Comparison of ENCODE assay signal across 1 cellular context in genomic region chr19:1275260-1275975, GRCh38.
A peak's percentile ranks its signal among the peaks of the same experiment; 100 is the strongest.
TF ChIP-seq lines count a peak whose summit lies in the region.

TSS of gene FAM174C (plus strand) at chr19:1275530. CDS start at chr19:1275550, 20 bp downstream.

TF ChIP-seq in HepG2, 621 proteins besides CTCF, POLR2A, EP300 and RAD21 (continued from another document and continues in another):
- TF ChIP-seq AKNA (CRISPR knock-in tag; IDR thresholded peaks at IDR 0.05; ENCODE audit: borderline replicate concordance) (no peak), ZMYM3 (CRISPR knock-in tag; IDR thresholded peaks at IDR 0.05) (no peak), FOXA3 (CRISPR knock-in tag; IDR thresholded peaks at IDR 0.05) (0 out of 2 replicates have a peak, but pooled peaks have one; percentile 4), NFE2L2 (IDR thresholded peaks at IDR 0.05; ENCODE audit: low read length) (no peak), ZSCAN20 (CRISPR knock-in tag; IDR thresholded peaks at IDR 0.05; ENCODE audit: borderline replicate concordance) (no peak), ZNF790 (CRISPR knock-in tag; IDR thresholded peaks at IDR 0.05; ENCODE audit: borderline replicate concordance) (no peak), ISL2 (CRISPR knock-in tag; IDR thresholded peaks at IDR 0.05) (no peak), ZNF24 (IDR thresholded peaks at IDR 0.05) (0 out of 2 replicates have a peak, but pooled peaks have one; percentile 19), ARID2 (CRISPR knock-in tag; IDR thresholded peaks at IDR 0.05; ENCODE audit: borderline replicate concordance) (no peak), GATAD1 (CRISPR knock-in tag; IDR thresholded peaks at IDR 0.05) (peak; percentile 77), TAF15 (IDR thresholded peaks at IDR 0.05; ENCODE audit: low read depth, low read length, poor library complexity, severe bottlenecking) (peak; percentile 72), ZNF160 (CRISPR knock-in tag; IDR thresholded peaks at IDR 0.05) (peak; percentile 30; the same call in 1 of the 2 replicates), HCFC1 (IDR thresholded peaks at IDR 0.05; ENCODE audit: low read depth, low read length) (peak; percentile 13), ZNF674 (CRISPR knock-in tag; IDR thresholded peaks at IDR 0.05; ENCODE audit: low read depth) (peak; percentile 70; the same call in 1 of the 2 replicates), ZNF552 (CRISPR knock-in tag; IDR thresholded peaks at IDR 0.05; ENCODE audit: borderline replicate concordance) (no peak), ZNF782 (CRISPR knock-in tag; IDR thresholded peaks at IDR 0.05; ENCODE audit: borderline replicate concordance) (no peak), ZNF570 (CRISPR knock-in tag; IDR thresholded peaks at IDR 0.05; ENCODE audit: borderline replicate concordance) (no peak), FOXA1 (IDR thresholded peaks at IDR 0.05) (no peak), FOXA1 (CRISPR knock-in tag; IDR thresholded peaks at IDR 0.05) (no peak; the same call in 1 of the 2 replicates), MAFF (IDR thresholded peaks at IDR 0.05; ENCODE audit: low read depth, low read length) (no peak), TRIM24 (CRISPR knock-in tag; IDR thresholded peaks at IDR 0.05) (no peak), PRDM4 (CRISPR knock-in tag; IDR thresholded peaks at IDR 0.05; ENCODE audit: borderline replicate concordance) (no peak), MTA3 (CRISPR knock-in tag; IDR thresholded peaks at IDR 0.05) (no peak), SCMH1 (CRISPR knock-in tag; IDR thresholded peaks at IDR 0.05; ENCODE audit: borderline replicate concordance) (no peak), NR2F2 (IDR thresholded peaks at IDR 0.05; ENCODE audit: borderline replicate concordance, low read depth) (no peak; the same call in 1 of the 2 replicates), XRCC5 (optimal IDR thresholded peaks at IDR 0.05; ENCODE audit: low read length) (peak; percentile 11), FOXC1 (CRISPR knock-in tag; IDR thresholded peaks at IDR 0.05; ENCODE audit: borderline replicate concordance) (peak; percentile 30; the same call in 1 of the 2 replicates), GATAD2A (CRISPR knock-in tag; IDR thresholded peaks at IDR 0.05) (no peak), ZNF441 (CRISPR knock-in tag; IDR thresholded peaks at IDR 0.05; ENCODE audit: borderline replicate concordance) (peak; percentile 55), HNRNPK (IDR thresholded peaks at IDR 0.05; ENCODE audit: low read depth, low read length, poor library complexity, severe bottlenecking) (no peak), CEBPB (IDR thresholded peaks at IDR 0.05; ENCODE audit: borderline replicate concordance, low read depth, low read length) (no peak), SRSF1 (optimal IDR thresholded peaks at IDR 0.05; ENCODE audit: low read depth, low read length) (peak; percentile 14), RBM22 (optimal IDR thresholded peaks at IDR 0.05; ENCODE audit: low read length) (peak; percentile 90), ZMYM4 (CRISPR knock-in tag; IDR thresholded peaks at IDR 0.05) (no peak), KAT8 (CRISPR knock-in tag; IDR thresholded peaks at IDR 0.05) (peak; percentile 80; the same call in 1 of the 2 replicates), SAFB2 (CRISPR knock-in tag; IDR thresholded peaks at IDR 0.05; ENCODE audit: borderline replicate concordance, low read depth) (peak; percentile 58; the same call in 1 of the 2 replicates), ZMYM2 (CRISPR knock-in tag; IDR thresholded peaks at IDR 0.05) (no peak), THYN1 (CRISPR knock-in tag; IDR thresholded peaks at IDR 0.05; ENCODE audit: borderline replicate concordance, low read depth) (no peak), ZNF7 (CRISPR knock-in tag; IDR thresholded peaks at IDR 0.05) (no peak), HNRNPH1 (optimal IDR thresholded peaks at IDR 0.05; ENCODE audit: low read depth, low read length) (no peak), ERF (CRISPR knock-in tag; IDR thresholded peaks at IDR 0.05) (peak; percentile 83), SALL2 (CRISPR knock-in tag; IDR thresholded peaks at IDR 0.05) (peak; percentile 42; the same call in 1 of the 2 replicates), TSC22D2 (CRISPR knock-in tag; IDR thresholded peaks at IDR 0.05; ENCODE audit: borderline replicate concordance) (no peak), ZMAT3 (CRISPR knock-in tag; conservative IDR thresholded peaks at IDR 0.05) (peak; percentile 51; the same call in 1 of the 2 replicates), NFIC (IDR thresholded peaks at IDR 0.05; ENCODE audit: low read length) (no peak)
- TF ChIP-seq, protein P1, sequence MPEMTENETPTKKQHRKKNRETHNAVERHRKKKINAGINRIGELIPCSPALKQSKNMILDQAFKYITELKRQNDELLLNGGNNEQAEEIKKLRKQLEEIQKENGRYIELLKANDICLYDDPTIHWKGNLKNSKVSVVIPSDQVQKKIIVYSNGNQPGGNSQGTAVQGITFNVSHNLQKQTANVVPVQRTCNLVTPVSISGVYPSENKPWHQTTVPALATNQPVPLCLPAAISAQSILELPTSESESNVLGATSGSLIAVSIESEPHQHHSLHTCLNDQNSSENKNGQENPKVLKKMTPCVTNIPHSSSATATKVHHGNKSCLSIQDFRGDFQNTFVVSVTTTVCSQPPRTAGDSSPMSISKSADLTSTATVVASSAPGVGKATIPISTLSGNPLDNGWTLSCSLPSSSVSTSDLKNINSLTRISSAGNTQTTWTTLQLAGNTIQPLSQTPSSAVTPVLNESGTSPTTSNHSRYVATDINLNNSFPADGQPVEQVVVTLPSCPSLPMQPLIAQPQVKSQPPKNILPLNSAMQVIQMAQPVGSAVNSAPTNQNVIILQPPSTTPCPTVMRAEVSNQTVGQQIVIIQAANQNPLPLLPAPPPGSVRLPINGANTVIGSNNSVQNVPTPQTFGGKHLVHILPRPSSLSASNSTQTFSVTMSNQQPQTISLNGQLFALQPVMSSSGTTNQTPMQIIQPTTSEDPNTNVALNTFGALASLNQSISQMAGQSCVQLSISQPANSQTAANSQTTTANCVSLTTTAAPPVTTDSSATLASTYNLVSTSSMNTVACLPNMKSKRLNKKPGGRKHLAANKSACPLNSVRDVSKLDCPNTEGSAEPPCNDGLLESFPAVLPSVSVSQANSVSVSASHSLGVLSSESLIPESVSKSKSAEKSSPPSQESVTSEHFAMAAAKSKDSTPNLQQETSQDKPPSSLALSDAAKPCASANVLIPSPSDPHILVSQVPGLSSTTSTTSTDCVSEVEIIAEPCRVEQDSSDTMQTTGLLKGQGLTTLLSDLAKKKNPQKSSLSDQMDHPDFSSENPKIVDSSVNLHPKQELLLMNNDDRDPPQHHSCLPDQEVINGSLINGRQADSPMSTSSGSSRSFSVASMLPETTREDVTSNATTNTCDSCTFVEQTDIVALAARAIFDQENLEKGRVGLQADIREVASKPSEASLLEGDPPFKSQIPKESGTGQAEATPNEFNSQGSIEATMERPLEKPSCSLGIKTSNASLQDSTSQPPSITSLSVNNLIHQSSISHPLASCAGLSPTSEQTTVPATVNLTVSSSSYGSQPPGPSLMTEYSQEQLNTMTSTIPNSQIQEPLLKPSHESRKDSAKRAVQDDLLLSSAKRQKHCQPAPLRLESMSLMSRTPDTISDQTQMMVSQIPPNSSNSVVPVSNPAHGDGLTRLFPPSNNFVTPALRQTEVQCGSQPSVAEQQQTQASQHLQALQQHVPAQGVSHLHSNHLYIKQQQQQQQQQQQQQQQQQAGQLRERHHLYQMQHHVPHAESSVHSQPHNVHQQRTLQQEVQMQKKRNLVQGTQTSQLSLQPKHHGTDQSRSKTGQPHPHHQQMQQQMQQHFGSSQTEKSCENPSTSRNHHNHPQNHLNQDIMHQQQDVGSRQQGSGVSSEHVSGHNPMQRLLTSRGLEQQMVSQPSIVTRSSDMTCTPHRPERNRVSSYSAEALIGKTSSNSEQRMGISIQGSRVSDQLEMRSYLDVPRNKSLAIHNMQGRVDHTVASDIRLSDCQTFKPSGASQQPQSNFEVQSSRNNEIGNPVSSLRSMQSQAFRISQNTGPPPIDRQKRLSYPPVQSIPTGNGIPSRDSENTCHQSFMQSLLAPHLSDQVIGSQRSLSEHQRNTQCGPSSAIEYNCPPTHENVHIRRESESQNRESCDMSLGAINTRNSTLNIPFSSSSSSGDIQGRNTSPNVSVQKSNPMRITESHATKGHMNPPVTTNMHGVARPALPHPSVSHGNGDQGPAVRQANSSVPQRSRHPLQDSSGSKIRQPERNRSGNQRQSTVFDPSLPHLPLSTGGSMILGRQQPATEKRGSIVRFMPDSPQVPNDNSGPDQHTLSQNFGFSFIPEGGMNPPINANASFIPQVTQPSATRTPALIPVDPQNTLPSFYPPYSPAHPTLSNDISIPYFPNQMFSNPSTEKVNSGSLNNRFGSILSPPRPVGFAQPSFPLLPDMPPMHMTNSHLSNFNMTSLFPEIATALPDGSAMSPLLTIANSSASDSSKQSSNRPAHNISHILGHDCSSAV (CRISPR knock-in tag; IDR thresholded peaks at IDR 0.05; ENCODE audit: borderline replicate concordance), result no peak
- TF ChIP-seq, protein P2, sequence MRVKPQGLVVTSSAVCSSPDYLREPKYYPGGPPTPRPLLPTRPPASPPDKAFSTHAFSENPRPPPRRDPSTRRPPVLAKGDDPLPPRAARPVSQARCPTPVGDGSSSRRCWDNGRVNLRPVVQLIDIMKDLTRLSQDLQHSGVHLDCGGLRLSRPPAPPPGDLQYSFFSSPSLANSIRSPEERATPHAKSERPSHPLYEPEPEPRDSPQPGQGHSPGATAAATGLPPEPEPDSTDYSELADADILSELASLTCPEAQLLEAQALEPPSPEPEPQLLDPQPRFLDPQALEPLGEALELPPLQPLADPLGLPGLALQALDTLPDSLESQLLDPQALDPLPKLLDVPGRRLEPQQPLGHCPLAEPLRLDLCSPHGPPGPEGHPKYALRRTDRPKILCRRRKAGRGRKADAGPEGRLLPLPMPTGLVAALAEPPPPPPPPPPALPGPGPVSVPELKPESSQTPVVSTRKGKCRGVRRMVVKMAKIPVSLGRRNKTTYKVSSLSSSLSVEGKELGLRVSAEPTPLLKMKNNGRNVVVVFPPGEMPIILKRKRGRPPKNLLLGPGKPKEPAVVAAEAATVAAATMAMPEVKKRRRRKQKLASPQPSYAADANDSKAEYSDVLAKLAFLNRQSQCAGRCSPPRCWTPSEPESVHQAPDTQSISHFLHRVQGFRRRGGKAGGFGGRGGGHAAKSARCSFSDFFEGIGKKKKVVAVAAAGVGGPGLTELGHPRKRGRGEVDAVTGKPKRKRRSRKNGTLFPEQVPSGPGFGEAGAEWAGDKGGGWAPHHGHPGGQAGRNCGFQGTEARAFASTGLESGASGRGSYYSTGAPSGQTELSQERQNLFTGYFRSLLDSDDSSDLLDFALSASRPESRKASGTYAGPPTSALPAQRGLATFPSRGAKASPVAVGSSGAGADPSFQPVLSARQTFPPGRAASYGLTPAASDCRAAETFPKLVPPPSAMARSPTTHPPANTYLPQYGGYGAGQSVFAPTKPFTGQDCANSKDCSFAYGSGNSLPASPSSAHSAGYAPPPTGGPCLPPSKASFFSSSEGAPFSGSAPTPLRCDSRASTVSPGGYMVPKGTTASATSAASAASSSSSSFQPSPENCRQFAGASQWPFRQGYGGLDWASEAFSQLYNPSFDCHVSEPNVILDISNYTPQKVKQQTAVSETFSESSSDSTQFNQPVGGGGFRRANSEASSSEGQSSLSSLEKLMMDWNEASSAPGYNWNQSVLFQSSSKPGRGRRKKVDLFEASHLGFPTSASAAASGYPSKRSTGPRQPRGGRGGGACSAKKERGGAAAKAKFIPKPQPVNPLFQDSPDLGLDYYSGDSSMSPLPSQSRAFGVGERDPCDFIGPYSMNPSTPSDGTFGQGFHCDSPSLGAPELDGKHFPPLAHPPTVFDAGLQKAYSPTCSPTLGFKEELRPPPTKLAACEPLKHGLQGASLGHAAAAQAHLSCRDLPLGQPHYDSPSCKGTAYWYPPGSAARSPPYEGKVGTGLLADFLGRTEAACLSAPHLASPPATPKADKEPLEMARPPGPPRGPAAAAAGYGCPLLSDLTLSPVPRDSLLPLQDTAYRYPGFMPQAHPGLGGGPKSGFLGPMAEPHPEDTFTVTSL (CRISPR knock-in tag; IDR thresholded peaks at IDR 0.05; ENCODE audit: borderline replicate concordance), result no peak
